Comparison of ENCODE assay signal across 9 cellular contexts in the genomic region with DNA sequence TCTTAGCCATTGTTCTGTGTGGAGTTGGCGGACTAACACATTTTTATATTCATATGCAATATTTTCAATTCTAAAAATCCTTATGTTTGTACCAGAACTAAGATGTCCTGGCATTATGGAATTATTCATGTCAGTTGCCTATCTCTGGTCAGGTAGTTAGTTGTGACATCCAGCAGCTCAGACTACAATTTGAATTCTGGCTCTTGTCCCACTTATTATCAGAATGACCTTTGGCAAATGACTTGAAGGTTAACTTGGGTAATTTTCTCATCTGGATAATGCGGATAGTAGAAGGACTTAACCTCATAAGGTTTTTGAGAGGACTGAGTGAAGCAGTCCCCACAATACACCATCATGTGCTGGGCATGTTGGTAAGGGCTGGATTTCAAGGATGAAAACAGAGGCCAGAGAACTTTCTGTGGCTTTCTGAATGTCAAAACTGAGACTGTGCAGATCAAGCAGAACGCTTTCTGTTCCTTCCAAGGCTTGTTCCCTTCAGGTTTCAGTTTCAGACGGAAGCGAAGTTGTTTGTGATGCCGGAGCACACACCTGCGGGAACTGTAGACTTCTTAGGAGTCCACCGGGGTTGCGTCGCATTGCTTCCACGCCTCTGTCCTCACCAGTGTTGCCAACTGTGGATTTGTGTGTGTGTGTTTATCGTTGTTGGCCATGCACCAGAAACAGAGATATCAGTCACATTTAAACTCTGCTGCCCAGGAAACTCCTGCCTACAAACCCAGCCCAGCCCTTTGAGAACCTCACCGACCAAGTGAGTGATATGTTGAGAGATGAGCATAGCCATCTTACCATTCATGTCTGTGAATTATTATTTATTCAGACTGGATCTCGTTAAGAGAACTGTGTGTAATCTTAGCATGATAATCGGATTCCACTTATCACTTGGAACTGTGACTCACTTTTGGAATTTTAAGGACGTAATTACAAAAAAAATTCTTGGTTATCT.
A peak's percentile ranks its signal among the peaks of the same experiment; 100 is the strongest.
DNase-seq lines count a peak whose midpoint lies in the region; ATAC-seq and TF ChIP-seq lines count a peak whose summit lies in the region.
"Had no signal": no experiment of that assay in that cellular context is flagged by ENCODE, and none has a peak within 500 bp of the region (broad histone marks: within the 10 kb centered on the region; RNA-seq: fewer than 3 reads in every experiment).

No MANE protein-coding gene starts in this region.

- H3K4me1 ChIP-seq in mucosa of rectum (ENCODE audit: control insufficient read depth in 2 of 2, insufficient read depth in 2 of 2, low read length in 2 of 2) = peaks cover 5 to 14% of the 10 kb centered on the region in 2 donors
- H3K4me1 ChIP-seq: prostate gland had no signal

- no peaks in the 10 kb centered on the region; the same call in 1 of the 2 replicates for H3K27me3 ChIP-seq in GM06990 (replicated peaks; ENCODE audit: control insufficient read depth, insufficient read depth, low read length)
- H3K27me3 ChIP-seq in SU-DHL-6 (ENCODE audit: low read length) = no peaks in the 10 kb centered on the region
- no peaks in the 10 kb centered on the region for H3K27me3 ChIP-seq in mucosa of rectum (ENCODE audit: control insufficient read depth in 2 of 2, insufficient read depth in 2 of 2, low read length in 2 of 2)
- H3K27me3 ChIP-seq in H7 (ENCODE audit: control insufficient read depth, insufficient read depth, low read length) = no peaks in the 10 kb centered on the region

- TF ChIP-seq CTCF in GM06990 (IDR thresholded peaks at IDR 0.05; ENCODE audit: insufficient read depth, low read length, poor library complexity, severe bottlenecking) = no peak
- TF ChIP-seq CTCF in SU-DHL-6 (IDR thresholded peaks at IDR 0.05; ENCODE audit: insufficient read depth, low read length, poor library complexity, severe bottlenecking) = no peak

- peak; percentile 98 for ATAC-seq in HG02588 (IDR thresholded peaks at IDR 0.05; ENCODE audit: unreplicated experiment)

- H3K36me3 ChIP-seq in GM06990 (ENCODE audit: control insufficient read depth, insufficient read depth, low read length) (no peaks in the 10 kb centered on the region), SU-DHL-6 (ENCODE audit: low read length) (no peaks in the 10 kb centered on the region), mucosa of rectum (ENCODE audit: control insufficient read depth in 2 of 2, insufficient read depth in 2 of 2, low read length in 2 of 2) (no peaks in the 10 kb centered on the region), H7 (replicated peaks; ENCODE audit: control insufficient read depth, insufficient read depth, low read length) (no peaks in the 10 kb centered on the region)
- H3K36me3 ChIP-seq: prostate gland had no signal

- H3K9me3 ChIP-seq in SU-DHL-6 (ENCODE audit: insufficient read depth, low read length) (no peaks in the 10 kb centered on the region), mucosa of rectum (ENCODE audit: control insufficient read depth in 2 of 2, low read length in 2 of 2) (no peaks in the 10 kb centered on the region)
- H3K9me3 ChIP-seq: prostate gland had no signal

- H2AFZ ChIP-seq in SU-DHL-6 (ENCODE audit: low read depth, low read length, severe bottlenecking) = no peak overlapping the region

- no peaks in the 10 kb centered on the region for H3K9me2 ChIP-seq in SU-DHL-6 (replicated peaks; ENCODE audit: insufficient read depth, low read length)

- no peak overlapping the region for H3K27ac ChIP-seq in SU-DHL-6 (ENCODE audit: low read depth, low read length)
- H3K27ac ChIP-seq in mucosa of rectum (ENCODE audit: low read depth in 2 of 2, low read length in 2 of 2) = peak overlapping the region; percentile 77 to 85

- peak overlapping the region; percentile 48 for H3K4me2 ChIP-seq in SU-DHL-6 (ENCODE audit: low read depth, low read length, poor library complexity, severe bottlenecking)

- H3K9ac ChIP-seq in SU-DHL-6 (ENCODE audit: low read length) (peak overlapping the region; percentile 3; the same call in 1 of the 2 replicates), mucosa of rectum (ENCODE audit: low read depth in 1 of 2, low read length in 2 of 2) (peak overlapping the region; percentile 20 to 59)

- H4K20me1 ChIP-seq in SU-DHL-6 (ENCODE audit: low read depth, low read length) = no peaks in the 10 kb centered on the region

- H3K4me3 ChIP-seq in GM06990 (replicated peaks; ENCODE audit: low read depth, low read length) (no peak overlapping the region), SU-DHL-6 (ENCODE audit: insufficient read depth, low read length, poor library complexity, severe bottlenecking) (no peak overlapping the region), mucosa of rectum (ENCODE audit: low read length in 2 of 2) (peak overlapping the region; percentile 57 to 65), H7 (ENCODE audit: insufficient read depth, low read depth, low read length) (no peak overlapping the region)
- H3K4me3 ChIP-seq: prostate gland had no signal

- DNase-seq in GM06990 (ENCODE audit: extremely low read depth, insufficient read length) (peak; percentile 83), NCI-H1694 (lab: John Stamatoyannopoulos, UW) (no peak), NCI-H446 (lab: John Stamatoyannopoulos, UW) (no peak), H7 (no peak), kidney glomerular epithelial cell (lab: John Stamatoyannopoulos, UW) (no peak)

- no peaks in the 10 kb centered on the region for H3F3A ChIP-seq in SU-DHL-6 (ENCODE audit: insufficient read depth)

- H3K79me2 ChIP-seq in SU-DHL-6 (ENCODE audit: insufficient read depth, low read length) = no peaks in the 10 kb centered on the region

Comparison
In these comparisons a context has a peak if more than half of its experiments do, and no peak if none do; other contexts are left out.
1. H3K4me3 ChIP-seq: peak in mucosa of rectum (2 of 2); none in GM06990 (single experiment), SU-DHL-6 (single experiment) and H7 (single experiment).